Comparison of ENCODE assay signal across 7 cellular contexts in genomic region chr2:214985619-214986018, GRCh38.
"Had no signal": no experiment of that assay in that cellular context is flagged by ENCODE, and none has a peak within 500 bp of the region (broad histone marks: within the 10 kb centered on the region; RNA-seq: fewer than 3 reads in every experiment).

No MANE protein-coding gene starts in this region.

- H3K27ac ChIP-seq: GM23248 had no signal

- H2AFZ ChIP-seq: GM23248 had no signal

- H3K4me3 ChIP-seq: GM23248 had no signal

- DNase-seq: GM23248, GOT3, H9, HCEC 1CT, KBM-7 had no signal

- H3K9ac ChIP-seq: GM23248 had no signal

- FAIRE-seq: H54, HTR-8/SVneo had no signal
